In the genomic region with DNA sequence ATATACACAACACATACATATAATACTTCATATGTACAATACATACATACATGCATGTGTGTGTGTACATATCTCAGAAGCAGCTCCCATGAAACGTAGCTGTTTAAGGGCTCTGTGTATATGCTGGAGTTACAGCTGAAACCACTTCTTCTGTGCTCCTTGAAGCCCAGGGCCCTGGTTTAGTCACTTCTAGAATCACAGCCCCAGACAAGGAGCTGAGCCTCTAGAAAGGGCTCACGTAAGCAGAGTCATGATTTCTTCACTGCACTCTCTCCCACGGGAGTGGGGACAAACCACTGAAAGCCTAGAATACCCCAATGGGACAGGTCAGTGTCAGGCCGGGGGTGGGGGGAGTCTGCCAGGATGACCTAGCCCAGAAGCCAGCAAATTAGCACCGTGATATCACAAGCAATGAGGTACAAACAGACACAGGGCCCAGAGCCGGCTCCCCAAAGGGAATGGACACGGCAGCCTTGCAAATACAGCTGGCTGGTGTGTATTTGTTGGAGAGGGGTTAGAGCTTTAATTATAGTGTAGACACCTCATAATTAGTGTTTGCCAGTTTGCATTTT, we compare ENCODE assay signal across 27 cellular contexts.
"Had no signal": no experiment of that assay in that cellular context is flagged by ENCODE, and none has a peak within 500 bp of the region (broad histone marks: within the 10 kb centered on the region; RNA-seq: fewer than 3 reads in every experiment).

No MANE protein-coding gene starts in this region.

- H3K4me1 ChIP-seq: prostate gland had no signal

- H3K9me3 Mint-ChIP-seq: activated CD4-positive, alpha-beta T cell treated with anti-CD3 and anti-CD28 coated beads, Interleukin-2, amount 10 ng/mL, durations not matched to agents 7 days and 5 days; activated CD8-positive, alpha-beta T cell treated with anti-CD3 and anti-CD28 coated beads for 36 hours; activated T-cell treated with anti-CD3 and anti-CD28 coated beads, Interleukin-2, amount 50 U/mL, for 4 hours; activated T-helper 17 cell treated with anti-CD3 and anti-CD28 coated beads, Interleukin-2, amount 50 U/mL, for 72 hours; natural killer cell treated with Interleukin-12 subunit alpha and Interleukin-12 subunit beta and Interleukin-15 and Interleukin-18, amount 100 ng/mL, for 72 hours; stimulated activated naive CD8-positive, alpha-beta T cell treated with anti-CD3 and anti-CD28 coated beads, Interleukin-15, Interleukin-2, amounts not matched to agents 100 ng/mL and 50 ng/mL, for 24 hours had no signal

- H3K27ac ChIP-seq: brain microvascular endothelial cell, prostate gland, skin epidermis, thoracic aorta had no signal

- H3K27me3 Mint-ChIP-seq: activated CD4-positive, alpha-beta T cell treated with anti-CD3 and anti-CD28 coated beads, Interleukin-2, amount 10 ng/mL, durations not matched to agents 7 days and 5 days; activated CD8-positive, alpha-beta T cell treated with anti-CD3 and anti-CD28 coated beads for 36 hours; activated T-helper 17 cell treated with anti-CD3 and anti-CD28 coated beads, Interleukin-2, amount 50 U/mL, for 72 hours; effector memory CD8-positive, alpha-beta T cell; natural killer cell treated with Interleukin-12 subunit alpha and Interleukin-12 subunit beta and Interleukin-15 and Interleukin-18, amount 100 ng/mL, for 72 hours; stimulated activated naive CD8-positive, alpha-beta T cell treated with anti-CD3 and anti-CD28 coated beads, Interleukin-15, Interleukin-2, amounts not matched to agents 100 ng/mL and 50 ng/mL, for 24 hours had no signal

- H3K36me3 Mint-ChIP-seq: natural killer cell treated with Interleukin-12 subunit alpha and Interleukin-12 subunit beta and Interleukin-15 and Interleukin-18, amount 100 ng/mL, for 72 hours had no signal

- H3K9me3 ChIP-seq: prostate gland, thoracic aorta had no signal

- H3K4me3 Mint-ChIP-seq: activated CD4-positive, alpha-beta T cell treated with anti-CD3 and anti-CD28 coated beads, Interleukin-2, amount 10 ng/mL, durations not matched to agents 7 days and 5 days; activated CD8-positive, alpha-beta T cell treated with anti-CD3 and anti-CD28 coated beads for 36 hours; activated T-cell treated with anti-CD3 and anti-CD28 coated beads, Interleukin-2, amount 50 U/mL, for 4 hours; activated T-helper 17 cell treated with anti-CD3 and anti-CD28 coated beads, Interleukin-2, amount 50 U/mL, for 72 hours; effector memory CD8-positive, alpha-beta T cell; natural killer cell treated with Interleukin-12 subunit alpha and Interleukin-12 subunit beta and Interleukin-15 and Interleukin-18, amount 100 ng/mL, for 72 hours; stimulated activated naive CD8-positive, alpha-beta T cell treated with anti-CD3 and anti-CD28 coated beads, Interleukin-15, Interleukin-2, amounts not matched to agents 100 ng/mL and 50 ng/mL, for 24 hours had no signal

- H3K4me3 ChIP-seq: mucosa of descending colon, prostate gland, skin epidermis, thoracic aorta had no signal

- H3K27ac Mint-ChIP-seq: activated CD4-positive, alpha-beta T cell treated with anti-CD3 and anti-CD28 coated beads, Interleukin-2, amount 10 ng/mL, durations not matched to agents 7 days and 5 days; activated CD8-positive, alpha-beta T cell treated with anti-CD3 and anti-CD28 coated beads for 36 hours; activated T-helper 17 cell treated with anti-CD3 and anti-CD28 coated beads, Interleukin-2, amount 50 U/mL, for 72 hours; effector memory CD8-positive, alpha-beta T cell; natural killer cell treated with Interleukin-12 subunit alpha and Interleukin-12 subunit beta and Interleukin-15 and Interleukin-18, amount 100 ng/mL, for 72 hours; stimulated activated naive CD8-positive, alpha-beta T cell treated with anti-CD3 and anti-CD28 coated beads, Interleukin-15, Interleukin-2, amounts not matched to agents 100 ng/mL and 50 ng/mL, for 24 hours had no signal

- ATAC-seq: activated CD8-positive, alpha-beta T cell treated with anti-CD3 and anti-CD28 coated beads for 36 hours; activated T-cell treated with anti-CD3 and anti-CD28 coated beads, Interleukin-2, amount 50 U/mL, for 4 hours; activated T-helper 17 cell treated with anti-CD3 and anti-CD28 coated beads, Interleukin-2, amount 50 U/mL, for 72 hours; effector memory CD8-positive, alpha-beta T cell; esophagus mucosa; left cardiac atrium; left ventricle myocardium superior; mucosa of descending colon; natural killer cell treated with Interleukin-12 subunit alpha and Interleukin-12 subunit beta and Interleukin-15 and Interleukin-18, amount 100 ng/mL, for 72 hours; sciatic nerve had no signal

- DNase-seq: activated CD4-positive, alpha-beta T cell treated with anti-CD3 and anti-CD28 coated beads for 1 hour; activated CD4-positive, alpha-beta T cell treated with anti-CD3 and anti-CD28 coated beads, Interleukin-2, amount 10 ng/mL, durations not matched to agents 7 days and 5 days; activated CD8-positive, alpha-beta T cell treated with anti-CD3 and anti-CD28 coated beads for 36 hours; activated gamma-delta T cell treated with Interleukin-2 at 50 U/mL for 16 hours; activated naive CD4-positive, alpha-beta T cell treated with anti-CD3 and anti-CD28 coated beads, Interleukin-2, amount 50 U/mL, for 16 hours; activated T-cell treated with anti-CD3 and anti-CD28 coated beads, Interleukin-2, amount 50 U/mL, for 4 hours; amniotic stem cell; brain microvascular endothelial cell; cortex of kidney; effector memory CD8-positive, alpha-beta T cell; foreskin fibroblast; hippocampal formation; left cardiac atrium; left ventricle myocardium superior; mucosa of descending colon; retina; stimulated activated CD4-positive, alpha-beta T cell treated with anti-CD3 and anti-CD28 coated beads, Interleukin-12 subunit alpha, Interleukin-12 subunit beta, amount 100 ng/mL, for 4 hours; stimulated activated CD4-positive, alpha-beta T cell treated with anti-CD3 and anti-CD28 coated beads, Interleukin-4, amount 100 ng/mL, for 1 hour; trophoblast cell had no signal

- H3K4me1 Mint-ChIP-seq: activated CD4-positive, alpha-beta T cell treated with anti-CD3 and anti-CD28 coated beads, Interleukin-2, amount 10 ng/mL, durations not matched to agents 7 days and 5 days; activated T-helper 17 cell treated with anti-CD3 and anti-CD28 coated beads, Interleukin-2, amount 50 U/mL, for 72 hours had no signal

- H3K36me3 ChIP-seq: brain microvascular endothelial cell, prostate gland, thoracic aorta had no signal
